16 cellular contexts compared by ENCODE assay signal in the genomic region with DNA sequence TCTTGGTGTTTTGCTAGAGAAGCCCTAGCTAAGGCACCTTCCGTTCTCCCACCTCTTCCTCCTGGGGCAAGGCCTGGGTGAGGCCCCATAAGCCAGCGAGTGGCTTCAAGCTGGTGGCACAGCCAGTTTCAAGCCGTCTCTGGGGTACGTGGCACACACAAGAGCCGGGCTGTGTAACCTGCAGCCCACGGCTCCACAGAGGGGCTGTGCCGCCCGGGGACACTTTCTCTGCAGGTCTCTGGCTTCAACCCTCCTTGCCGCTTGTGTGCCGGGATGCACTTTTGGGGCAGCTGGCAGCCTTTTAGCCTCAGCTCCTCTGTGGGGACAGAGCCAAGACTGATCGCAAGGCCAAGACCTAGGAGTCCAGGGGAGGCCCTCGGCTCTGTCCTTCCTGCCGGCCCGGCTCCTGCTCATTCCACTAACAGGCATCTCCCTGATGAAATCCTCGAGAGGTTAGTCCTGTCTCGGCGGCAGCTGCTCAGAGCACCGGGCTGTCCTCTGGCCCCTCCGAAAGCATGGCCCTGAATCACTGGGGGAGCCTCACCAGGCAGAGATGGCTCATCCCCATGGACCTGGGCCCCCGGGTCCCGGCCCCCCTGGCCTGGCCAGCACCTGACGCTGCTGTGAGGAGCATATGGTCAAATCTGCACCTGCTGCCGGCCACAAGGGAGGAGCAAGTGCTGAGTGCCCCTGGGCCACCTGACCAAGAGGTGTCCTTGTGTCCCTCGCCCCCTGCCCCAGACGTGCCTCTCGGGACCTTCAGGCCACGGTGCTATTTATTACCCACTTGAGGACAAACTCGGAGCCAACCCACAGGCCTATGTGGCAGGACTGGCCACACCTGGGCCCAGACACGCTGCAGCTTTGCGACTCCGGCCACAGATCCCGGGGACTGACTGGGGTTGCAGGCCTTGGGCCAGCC.
A peak's percentile ranks its signal among the peaks of the same experiment; 100 is the strongest.
DNase-seq lines count a peak whose midpoint lies in the region; ATAC-seq and TF ChIP-seq lines count a peak whose summit lies in the region.
"Had no signal": no experiment of that assay in that cellular context is flagged by ENCODE, and none has a peak within 500 bp of the region (broad histone marks: within the 10 kb centered on the region; RNA-seq: fewer than 3 reads in every experiment).

No MANE protein-coding gene starts in this region.

- H3K4me3 ChIP-seq in lower lobe of right lung, result no peak overlapping the region
- H3K4me3 ChIP-seq in spleen, result no peak overlapping the region
- H3K4me3 ChIP-seq in tibial artery, result no peak overlapping the region
- H3K4me3 ChIP-seq: hepatocyte, prostate gland had no signal

- no peak for ATAC-seq in lower lobe of right lung
- ATAC-seq: PC-3 had no signal

- H3K36me3 ChIP-seq in lower lobe of right lung, result no peaks in the 10 kb centered on the region
- no peaks in the 10 kb centered on the region for H3K36me3 ChIP-seq in spleen
- H3K36me3 ChIP-seq in tibial artery, result no peaks in the 10 kb centered on the region
- H3K36me3 ChIP-seq: brain microvascular endothelial cell, prostate gland had no signal

- no peak overlapping the region for H3K27ac Mint-ChIP-seq in activated naive CD4-positive, alpha-beta T cell treated with anti-CD3 and anti-CD28 coated beads for 36 hours
- H3K27ac Mint-ChIP-seq in activated naive CD4-positive, alpha-beta T cell treated with anti-CD3 and anti-CD28 coated beads, Interleukin-2, amount 10 ng/mL, durations not matched to agents 7 days and 5 days, result no peak overlapping the region
- H3K27ac Mint-ChIP-seq in activated T-helper 2 cell treated with anti-CD3 and anti-CD28 coated beads, Interferon-gamma antibody, Interleukin-2, Interleukin-4, amounts not matched to agents 10 μg/mL and 5 μg/mL and 100 μg/mL, durations not matched to agents 14 hours and 24 hours and 36 hours, result no peak overlapping the region

- DNase-seq in activated naive CD4-positive, alpha-beta T cell treated with anti-CD3 and anti-CD28 coated beads for 36 hours, result peak; percentile 1
- DNase-seq in activated naive CD4-positive, alpha-beta T cell treated with anti-CD3 and anti-CD28 coated beads, Interleukin-2, amount 10 ng/mL, durations not matched to agents 7 days and 5 days, result no peak
- peak; percentile 3 for DNase-seq in activated T-helper 2 cell treated with anti-CD3 and anti-CD28 coated beads, Interferon-gamma antibody, Interleukin-2, Interleukin-4, amounts not matched to agents 10 μg/mL and 5 μg/mL and 100 μg/mL, durations not matched to agents 14 hours and 24 hours and 36 hours (ENCODE audit: low spot score)
- DNase-seq in lower lobe of right lung, result peak; percentile 45
- peak; percentile 67 for DNase-seq in spleen
- no peak for DNase-seq in T-helper 1 cell
- DNase-seq in tibial artery, result no peak
- no peak for DNase-seq in NCI-H146 treated with DMSO at 0.1 percent for 48 hours (lab: John Stamatoyannopoulos, UW; ENCODE audit: unreplicated experiment)
- DNase-seq: brain microvascular endothelial cell, Calu3, kidney glomerular epithelial cell, MV-4-11, NCI-H69, PC-3 had no signal

- H3K36me3 Mint-ChIP-seq in activated naive CD4-positive, alpha-beta T cell treated with anti-CD3 and anti-CD28 coated beads for 36 hours (ENCODE audit: low read depth), result no peaks in the 10 kb centered on the region
- H3K36me3 Mint-ChIP-seq in activated naive CD4-positive, alpha-beta T cell treated with anti-CD3 and anti-CD28 coated beads, Interleukin-2, amount 10 ng/mL, durations not matched to agents 7 days and 5 days, result no peaks in the 10 kb centered on the region
- H3K36me3 Mint-ChIP-seq in activated T-helper 2 cell treated with anti-CD3 and anti-CD28 coated beads, Interferon-gamma antibody, Interleukin-2, Interleukin-4, amounts not matched to agents 10 μg/mL and 5 μg/mL and 100 μg/mL, durations not matched to agents 14 hours and 24 hours and 36 hours (ENCODE audit: low read depth), result no peaks in the 10 kb centered on the region

- intact Hi-C loops in activated naive CD4-positive, alpha-beta T cell treated with anti-CD3 and anti-CD28 coated beads for 36 hours (cut with micrococcal nuclease), result no loop called here
- intact Hi-C loops in activated T-helper 2 cell treated with anti-CD3 and anti-CD28 coated beads, Interferon-gamma antibody, Interleukin-2, Interleukin-4, amounts not matched to agents 10 μg/mL and 5 μg/mL and 100 μg/mL, durations not matched to agents 14 hours and 24 hours and 36 hours (cut with micrococcal nuclease), result no loop called here
- intact Hi-C loops in lower lobe of right lung (cut with DNase I), result no loop called here
- intact Hi-C loops in spleen (cut with DNase I; ENCODE audit: low total_unique reads), result no loop called here
- intact Hi-C loops in tibial artery (cut with DNase I; ENCODE audit: low total_unique reads), result no loop called here

- H3K27me3 Mint-ChIP-seq in activated naive CD4-positive, alpha-beta T cell treated with anti-CD3 and anti-CD28 coated beads for 36 hours (ENCODE audit: low read depth), result no peaks in the 10 kb centered on the region
- peaks cover 15% of the 10 kb centered on the region for H3K27me3 Mint-ChIP-seq in activated naive CD4-positive, alpha-beta T cell treated with anti-CD3 and anti-CD28 coated beads, Interleukin-2, amount 10 ng/mL, durations not matched to agents 7 days and 5 days
- H3K27me3 Mint-ChIP-seq in activated T-helper 2 cell treated with anti-CD3 and anti-CD28 coated beads, Interferon-gamma antibody, Interleukin-2, Interleukin-4, amounts not matched to agents 10 μg/mL and 5 μg/mL and 100 μg/mL, durations not matched to agents 14 hours and 24 hours and 36 hours (ENCODE audit: low read depth), result no peaks in the 10 kb centered on the region

- H3K9me3 ChIP-seq in lower lobe of right lung, result no peaks in the 10 kb centered on the region
- no peaks in the 10 kb centered on the region for H3K9me3 ChIP-seq in spleen
- H3K9me3 ChIP-seq in tibial artery, result no peaks in the 10 kb centered on the region
- H3K9me3 ChIP-seq: prostate gland had no signal

- H3K9me3 Mint-ChIP-seq in activated naive CD4-positive, alpha-beta T cell treated with anti-CD3 and anti-CD28 coated beads for 36 hours, result no peaks in the 10 kb centered on the region
- no peaks in the 10 kb centered on the region for H3K9me3 Mint-ChIP-seq in activated naive CD4-positive, alpha-beta T cell treated with anti-CD3 and anti-CD28 coated beads, Interleukin-2, amount 10 ng/mL, durations not matched to agents 7 days and 5 days
- no peaks in the 10 kb centered on the region for H3K9me3 Mint-ChIP-seq in activated T-helper 2 cell treated with anti-CD3 and anti-CD28 coated beads, Interferon-gamma antibody, Interleukin-2, Interleukin-4, amounts not matched to agents 10 μg/mL and 5 μg/mL and 100 μg/mL, durations not matched to agents 14 hours and 24 hours and 36 hours

- CTCF ChIA-PET in activated naive CD4-positive, alpha-beta T cell treated with anti-CD3 and anti-CD28 coated beads for 36 hours (lab: Charles Lee), result no interaction called here
- CTCF ChIA-PET in activated naive CD4-positive, alpha-beta T cell treated with anti-CD3 and anti-CD28 coated beads, Interleukin-2, amount 10 ng/mL, durations not matched to agents 7 days and 5 days (lab: Charles Lee), result no interaction called here

- WGBS in spleen, 5 donors, result 83 to 94% (median 89%) methylated on average over 18 to 32 of the region's 32 CpGs

- TF ChIP-seq CTCF in lower lobe of right lung (IDR thresholded peaks at IDR 0.05) (no peak), spleen (IDR thresholded peaks at IDR 0.05 in 8 of 11, conservative IDR thresholded peaks at IDR 0.05 in 3 of 11) (no peak), tibial artery (IDR thresholded peaks at IDR 0.05) (no peak)

- H3K4me3 Mint-ChIP-seq in activated naive CD4-positive, alpha-beta T cell treated with anti-CD3 and anti-CD28 coated beads for 36 hours, result no peak overlapping the region
- no peak overlapping the region for H3K4me3 Mint-ChIP-seq in activated naive CD4-positive, alpha-beta T cell treated with anti-CD3 and anti-CD28 coated beads, Interleukin-2, amount 10 ng/mL, durations not matched to agents 7 days and 5 days
- H3K4me3 Mint-ChIP-seq in activated T-helper 2 cell treated with anti-CD3 and anti-CD28 coated beads, Interferon-gamma antibody, Interleukin-2, Interleukin-4, amounts not matched to agents 10 μg/mL and 5 μg/mL and 100 μg/mL, durations not matched to agents 14 hours and 24 hours and 36 hours (ENCODE audit: low read depth), result no peak overlapping the region

- H3K4me1 ChIP-seq in lower lobe of right lung, result peaks cover 3% of the 10 kb centered on the region
- peaks cover 0 to 12% (median 4%) of the 10 kb centered on the region in 6 donors for H3K4me1 ChIP-seq in spleen
- H3K4me1 ChIP-seq in tibial artery, result peaks cover 0 to 11% (median 3%) of the 10 kb centered on the region in 4 donors

- H3K4me1 Mint-ChIP-seq in activated naive CD4-positive, alpha-beta T cell treated with anti-CD3 and anti-CD28 coated beads for 36 hours (ENCODE audit: low read depth), result no peaks in the 10 kb centered on the region
- peaks cover 2% of the 10 kb centered on the region for H3K4me1 Mint-ChIP-seq in activated naive CD4-positive, alpha-beta T cell treated with anti-CD3 and anti-CD28 coated beads, Interleukin-2, amount 10 ng/mL, durations not matched to agents 7 days and 5 days
- no peaks in the 10 kb centered on the region for H3K4me1 Mint-ChIP-seq in activated T-helper 2 cell treated with anti-CD3 and anti-CD28 coated beads, Interferon-gamma antibody, Interleukin-2, Interleukin-4, amounts not matched to agents 10 μg/mL and 5 μg/mL and 100 μg/mL, durations not matched to agents 14 hours and 24 hours and 36 hours (ENCODE audit: low read depth)

- no peak for TF ChIP-seq POLR2A in spleen (IDR thresholded peaks at IDR 0.05)

- no peaks in the 10 kb centered on the region for H3K27me3 ChIP-seq in lower lobe of right lung (ENCODE audit: low read depth)
- no peaks in the 10 kb centered on the region for H3K27me3 ChIP-seq in spleen (replicated peaks in 1 of 7)
- no peaks in the 10 kb centered on the region for H3K27me3 ChIP-seq in tibial artery
- H3K27me3 ChIP-seq: brain microvascular endothelial cell, hepatocyte had no signal

- H3K27ac ChIP-seq in lower lobe of right lung (no peak overlapping the region), spleen (no peak overlapping the region), tibial artery (no peak overlapping the region)
- H3K27ac ChIP-seq: brain microvascular endothelial cell, hepatocyte had no signal

Comparison
In these comparisons a context has a peak if more than half of its experiments do, and no peak if none do; other contexts are left out.
1. DNase-seq: peak in activated naive CD4-positive, alpha-beta T cell treated with anti-CD3 and anti-CD28 coated beads for 36 hours (single experiment), activated T-helper 2 cell treated with anti-CD3 and anti-CD28 coated beads, Interferon-gamma antibody, Interleukin-2, Interleukin-4, amounts not matched to agents 10 μg/mL and 5 μg/mL and 100 μg/mL, durations not matched to agents 14 hours and 24 hours and 36 hours (single experiment), lower lobe of right lung (single experiment) and spleen (single experiment); none in activated naive CD4-positive, alpha-beta T cell treated with anti-CD3 and anti-CD28 coated beads, Interleukin-2, amount 10 ng/mL, durations not matched to agents 7 days and 5 days (single experiment), T-helper 1 cell (0 of 5), tibial artery (0 of 2) and NCI-H146 treated with DMSO at 0.1 percent for 48 hours (single experiment).